ENCODE assay signal across 16 cellular contexts in the genomic region with DNA sequence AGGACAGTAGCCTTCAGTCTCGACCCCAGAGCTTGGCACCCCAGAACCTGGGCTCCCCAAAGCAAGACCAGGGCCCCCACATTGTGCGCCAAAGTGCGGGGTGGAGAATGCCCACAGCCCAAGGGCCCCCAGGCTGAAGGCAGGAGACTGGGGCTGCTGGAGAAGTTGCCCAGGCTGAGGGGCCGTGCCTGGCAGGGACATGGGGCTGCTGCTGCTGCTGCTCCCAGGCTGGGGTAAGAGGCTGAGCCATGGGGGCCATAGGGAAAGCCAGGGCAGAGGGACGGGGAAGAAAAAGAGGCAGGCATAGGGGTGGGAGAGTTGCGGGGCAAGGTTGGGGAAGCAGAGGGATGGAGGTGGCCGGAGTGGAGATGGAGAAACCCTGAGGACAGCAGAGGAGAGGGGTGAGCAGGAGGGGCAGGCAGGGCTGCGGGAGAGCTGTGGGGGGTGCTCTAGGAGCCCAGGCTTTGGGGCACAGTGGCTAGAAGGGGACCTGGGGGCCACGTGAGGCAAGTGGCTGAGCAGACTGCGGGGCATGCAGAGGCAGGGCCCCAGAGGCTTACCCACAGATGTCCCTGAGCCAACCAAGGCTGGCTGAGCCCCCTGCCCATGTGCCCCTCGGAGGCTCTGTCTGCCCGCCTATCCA. TPM values are rescaled to one million over a fixed set of nuclear protein-coding genes. Genes with fewer than 3 reads are reported as not detected.
DNase-seq lines count a peak whose midpoint lies in the region; ATAC-seq and TF ChIP-seq lines count a peak whose summit lies in the region.
"Had no signal": no experiment of that assay in that cellular context is flagged by ENCODE, and none has a peak within 500 bp of the region (broad histone marks: within the 10 kb centered on the region; RNA-seq: fewer than 3 reads in every experiment).

No MANE protein-coding gene starts in this region.

- no peak overlapping the region for H3K4me3 ChIP-seq in mesodermal cell (ENCODE audit: extremely low read depth, insufficient read depth, low read length, poor library complexity, severe bottlenecking)
- H3K4me3 ChIP-seq: dorsolateral prefrontal cortex, left lung, upper lobe of left lung had no signal

- H3K9me3 Mint-ChIP-seq in activated T-cell treated with anti-CD3 and anti-CD28 coated beads, Interleukin-2, amount 50 U/mL, for 4 hours, result no peaks in the 10 kb centered on the region
- H3K9me3 Mint-ChIP-seq in dendritic cell treated with granulocyte-macrophage colony-stimulating factor and Interleukin-4, amounts not matched to agents 40 ng/mL and 50 ng/mL, for 4 days, result no peaks in the 10 kb centered on the region
- no peaks in the 10 kb centered on the region for H3K9me3 Mint-ChIP-seq in type B pancreatic cell
- no peaks in the 10 kb centered on the region for H3K9me3 Mint-ChIP-seq in effector memory CD8-positive, alpha-beta T cell
- H3K9me3 Mint-ChIP-seq: stimulated activated naive CD8-positive, alpha-beta T cell treated with anti-CD3 and anti-CD28 coated beads, Interleukin-15, Interleukin-2, amounts not matched to agents 100 ng/mL and 50 ng/mL, for 24 hours had no signal

- no peak overlapping the region for H3K4me3 Mint-ChIP-seq in activated T-cell treated with anti-CD3 and anti-CD28 coated beads, Interleukin-2, amount 50 U/mL, for 4 hours
- H3K4me3 Mint-ChIP-seq in dendritic cell treated with granulocyte-macrophage colony-stimulating factor and Interleukin-4, amounts not matched to agents 40 ng/mL and 50 ng/mL, for 4 days, result no peak overlapping the region
- H3K4me3 Mint-ChIP-seq in type B pancreatic cell, result no peak overlapping the region
- no peak overlapping the region for H3K4me3 Mint-ChIP-seq in effector memory CD8-positive, alpha-beta T cell
- H3K4me3 Mint-ChIP-seq: stimulated activated naive CD8-positive, alpha-beta T cell treated with anti-CD3 and anti-CD28 coated beads, Interleukin-15, Interleukin-2, amounts not matched to agents 100 ng/mL and 50 ng/mL, for 24 hours had no signal

- WGBS in mesodermal cell (ENCODE audit: insufficient coverage in 2 of 2), 2 experiments, result 84 to 86% methylated on average over 9 to 12 of the region's 12 CpGs

- ATAC-seq in activated T-cell treated with anti-CD3 and anti-CD28 coated beads, Interleukin-2, amount 50 U/mL, for 4 hours, result no peak
- ATAC-seq in HG03045 (IDR thresholded peaks at IDR 0.05; ENCODE audit: unreplicated experiment), result no peak
- no peak for ATAC-seq in effector memory CD8-positive, alpha-beta T cell (replicated peaks)
- ATAC-seq: left lung had no signal

- H3K36me3 ChIP-seq in mesodermal cell (ENCODE audit: control insufficient read depth, insufficient read depth, low read length), result no peaks in the 10 kb centered on the region
- H3K36me3 ChIP-seq: left lung, upper lobe of left lung had no signal

- peaks cover 3% of the 10 kb centered on the region for H3K4me1 ChIP-seq in mesodermal cell (ENCODE audit: control insufficient read depth, insufficient read depth, low read length, poor library complexity, severe bottlenecking)

- H3K4me1 Mint-ChIP-seq in activated T-cell treated with anti-CD3 and anti-CD28 coated beads, Interleukin-2, amount 50 U/mL, for 4 hours (ENCODE audit: low read depth), result peaks cover 29% of the 10 kb centered on the region
- H3K4me1 Mint-ChIP-seq in dendritic cell treated with granulocyte-macrophage colony-stimulating factor and Interleukin-4, amounts not matched to agents 40 ng/mL and 50 ng/mL, for 4 days (ENCODE audit: low read depth), result peaks cover 68% of the 10 kb centered on the region
- peaks cover 17% of the 10 kb centered on the region for H3K4me1 Mint-ChIP-seq in type B pancreatic cell (ENCODE audit: unreplicated experiment)
- peaks cover 18 to 41% of the 10 kb centered on the region in 2 donors for H3K4me1 Mint-ChIP-seq in effector memory CD8-positive, alpha-beta T cell (ENCODE audit: low read depth in 2 of 2)

- H3K27ac Mint-ChIP-seq in dendritic cell treated with granulocyte-macrophage colony-stimulating factor and Interleukin-4, amounts not matched to agents 40 ng/mL and 50 ng/mL, for 4 days, result peak overlapping the region; percentile 76
- peak overlapping the region; percentile 37 for H3K27ac Mint-ChIP-seq in type B pancreatic cell
- H3K27ac Mint-ChIP-seq in effector memory CD8-positive, alpha-beta T cell, result peak overlapping the region in 1 of 2 donors; percentile 12
- H3K27ac Mint-ChIP-seq: stimulated activated naive CD8-positive, alpha-beta T cell treated with anti-CD3 and anti-CD28 coated beads, Interleukin-15, Interleukin-2, amounts not matched to agents 100 ng/mL and 50 ng/mL, for 24 hours had no signal

- no peak for TF ChIP-seq CTCF in type B pancreatic cell (conservative IDR thresholded peaks at IDR 0.05)

- H3K27me3 Mint-ChIP-seq in activated T-cell treated with anti-CD3 and anti-CD28 coated beads, Interleukin-2, amount 50 U/mL, for 4 hours (ENCODE audit: low read depth), result peaks cover 4% of the 10 kb centered on the region
- H3K27me3 Mint-ChIP-seq in dendritic cell treated with granulocyte-macrophage colony-stimulating factor and Interleukin-4, amounts not matched to agents 40 ng/mL and 50 ng/mL, for 4 days, result no peaks in the 10 kb centered on the region
- H3K27me3 Mint-ChIP-seq in type B pancreatic cell, result no peaks in the 10 kb centered on the region
- H3K27me3 Mint-ChIP-seq in effector memory CD8-positive, alpha-beta T cell, result peaks cover 8 to 10% of the 10 kb centered on the region in 2 donors
- H3K27me3 Mint-ChIP-seq: stimulated activated naive CD8-positive, alpha-beta T cell treated with anti-CD3 and anti-CD28 coated beads, Interleukin-15, Interleukin-2, amounts not matched to agents 100 ng/mL and 50 ng/mL, for 24 hours had no signal

- H3K27ac ChIP-seq in mesodermal cell (ENCODE audit: low read depth, low read length, severe bottlenecking), result peak overlapping the region; percentile 59
- H3K27ac ChIP-seq: left lung, upper lobe of left lung had no signal

- DNase-seq in activated T-cell treated with anti-CD3 and anti-CD28 coated beads, Interleukin-2, amount 50 U/mL, for 1 hour, result peak; percentile 8
- no peak for DNase-seq in activated T-cell treated with anti-CD3 and anti-CD28 coated beads, Interleukin-2, amount 50 U/mL, for 4 hours
- DNase-seq in type B pancreatic cell (ENCODE audit: extremely low spot score, unreplicated experiment) (no peak), T1000 (lab: John Stamatoyannopoulos, UW) (no peak)
- no peak for DNase-seq in effector memory CD8-positive, alpha-beta T cell
- DNase-seq: activated CD4-positive, alpha-beta T cell treated with anti-CD3 and anti-CD28 coated beads, Interleukin-2, amount 50 U/mL, for 48 hours; left lung; NCI-H1436; NCI-H2171 treated with DMSO at 0.1 percent for 48 hours; NCI-H748 treated with DMSO at 0.1 percent for 48 hours; upper lobe of left lung had no signal

- H3K9me3 ChIP-seq in mesodermal cell (ENCODE audit: control insufficient read depth, low read length), result no peaks in the 10 kb centered on the region
- H3K9me3 ChIP-seq: left lung, upper lobe of left lung had no signal

- intact Hi-C loops in dendritic cell treated with granulocyte-macrophage colony-stimulating factor and Interleukin-4, amounts not matched to agents 40 ng/mL and 50 ng/mL, for 4 days (cut with micrococcal nuclease), result loop anchor here (10.0 kb wide), 1 partner anchor 151 kb away; the partner anchor contains the start of gene DENND4B

- H3K36me3 Mint-ChIP-seq in activated T-cell treated with anti-CD3 and anti-CD28 coated beads, Interleukin-2, amount 50 U/mL, for 4 hours (ENCODE audit: insufficient read depth), result no peaks in the 10 kb centered on the region
- peaks cover under 1% of the 10 kb centered on the region for H3K36me3 Mint-ChIP-seq in dendritic cell treated with granulocyte-macrophage colony-stimulating factor and Interleukin-4, amounts not matched to agents 40 ng/mL and 50 ng/mL, for 4 days (ENCODE audit: low read depth)
- no peaks in the 10 kb centered on the region for H3K36me3 Mint-ChIP-seq in type B pancreatic cell
- H3K36me3 Mint-ChIP-seq in effector memory CD8-positive, alpha-beta T cell (ENCODE audit: insufficient read depth), result peaks cover 3% of the 10 kb centered on the region

RNA-seq across cellular contexts. Expression of gene SLC27A3, which starts 18.9 kb away (rescaled TPM):
- total RNA-seq in activated T-cell treated with anti-CD3 and anti-CD28 coated beads, Interleukin-2, amount 50 U/mL, for 4 hours, result 1 to 10 TPM; 3.8 to 6.0 (median 6.0) TPM
- polyA plus RNA-seq in mesodermal cell (2013, experiment 1 of 2), result 38.5 TPM
- polyA plus RNA-seq in mesodermal cell (2013, experiment 2 of 2), result 29.9 TPM
- total RNA-seq in type B pancreatic cell (ENCODE audit: low replicate concordance), result 20.6 and 22.1 TPM in 2 replicates
